ENCODE assay signal across 2 cellular contexts in the genomic region with DNA sequence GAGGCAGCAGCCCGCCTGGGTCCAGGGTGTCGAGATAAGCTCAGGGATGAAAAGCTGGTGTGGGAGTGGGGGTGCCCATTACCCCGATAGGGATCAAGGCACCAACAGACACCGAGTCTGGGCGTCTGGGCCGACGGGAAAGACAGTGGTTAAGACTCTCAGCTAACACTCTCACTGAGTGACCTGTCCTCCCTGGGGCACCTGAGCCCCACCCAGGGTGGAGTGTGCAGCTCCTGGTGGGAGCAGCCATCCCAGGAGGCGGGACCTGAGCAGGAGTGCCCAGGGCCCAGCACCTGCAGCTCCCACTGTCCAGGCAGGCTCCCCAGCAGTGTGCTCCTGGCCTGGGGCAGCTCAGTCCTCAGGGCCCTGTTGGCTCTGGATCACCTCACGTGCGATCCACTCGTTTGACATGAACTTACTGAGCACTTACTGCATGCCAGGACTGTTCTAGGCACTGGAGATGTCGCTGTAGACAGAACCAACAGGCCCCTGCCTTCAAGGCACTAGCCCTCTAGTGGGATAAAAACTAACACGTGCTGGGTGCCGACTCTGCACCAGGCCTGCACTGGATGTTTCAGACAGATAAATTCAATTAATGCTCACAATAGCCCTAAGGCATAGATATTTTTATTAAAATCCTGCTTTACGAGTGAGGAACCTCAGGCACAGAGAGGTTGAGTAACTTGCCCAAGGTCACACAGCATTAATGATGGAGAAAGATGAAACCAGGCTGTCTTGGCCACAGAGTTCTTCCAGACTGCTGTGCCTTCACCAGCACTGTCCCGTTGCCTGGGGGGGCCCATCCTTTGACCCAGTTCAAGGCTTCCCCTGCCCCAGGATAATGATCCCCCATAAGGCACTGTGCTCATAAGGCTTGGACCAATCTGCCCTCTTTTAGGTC.
TF ChIP-seq lines count a peak whose summit lies in the region.

No MANE protein-coding gene starts in this region.

TF ChIP-seq in SK-N-SH, 30 proteins besides CTCF, POLR2A, EP300 and RAD21 (continued from another document):
- TF ChIP-seq, protein P1, sequence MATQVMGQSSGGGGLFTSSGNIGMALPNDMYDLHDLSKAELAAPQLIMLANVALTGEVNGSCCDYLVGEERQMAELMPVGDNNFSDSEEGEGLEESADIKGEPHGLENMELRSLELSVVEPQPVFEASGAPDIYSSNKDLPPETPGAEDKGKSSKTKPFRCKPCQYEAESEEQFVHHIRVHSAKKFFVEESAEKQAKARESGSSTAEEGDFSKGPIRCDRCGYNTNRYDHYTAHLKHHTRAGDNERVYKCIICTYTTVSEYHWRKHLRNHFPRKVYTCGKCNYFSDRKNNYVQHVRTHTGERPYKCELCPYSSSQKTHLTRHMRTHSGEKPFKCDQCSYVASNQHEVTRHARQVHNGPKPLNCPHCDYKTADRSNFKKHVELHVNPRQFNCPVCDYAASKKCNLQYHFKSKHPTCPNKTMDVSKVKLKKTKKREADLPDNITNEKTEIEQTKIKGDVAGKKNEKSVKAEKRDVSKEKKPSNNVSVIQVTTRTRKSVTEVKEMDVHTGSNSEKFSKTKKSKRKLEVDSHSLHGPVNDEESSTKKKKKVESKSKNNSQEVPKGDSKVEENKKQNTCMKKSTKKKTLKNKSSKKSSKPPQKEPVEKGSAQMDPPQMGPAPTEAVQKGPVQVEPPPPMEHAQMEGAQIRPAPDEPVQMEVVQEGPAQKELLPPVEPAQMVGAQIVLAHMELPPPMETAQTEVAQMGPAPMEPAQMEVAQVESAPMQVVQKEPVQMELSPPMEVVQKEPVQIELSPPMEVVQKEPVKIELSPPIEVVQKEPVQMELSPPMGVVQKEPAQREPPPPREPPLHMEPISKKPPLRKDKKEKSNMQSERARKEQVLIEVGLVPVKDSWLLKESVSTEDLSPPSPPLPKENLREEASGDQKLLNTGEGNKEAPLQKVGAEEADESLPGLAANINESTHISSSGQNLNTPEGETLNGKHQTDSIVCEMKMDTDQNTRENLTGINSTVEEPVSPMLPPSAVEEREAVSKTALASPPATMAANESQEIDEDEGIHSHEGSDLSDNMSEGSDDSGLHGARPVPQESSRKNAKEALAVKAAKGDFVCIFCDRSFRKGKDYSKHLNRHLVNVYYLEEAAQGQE (IDR thresholded peaks at IDR 0.05; ENCODE audit: low read depth, low read length), result no peak
- TF ChIP-seq SIN3A (IDR thresholded peaks at IDR 0.05; ENCODE audit: borderline replicate concordance, low read depth, low read length) (no peak), POLR2AphosphoS5 (IDR thresholded peaks at IDR 0.05; ENCODE audit: low read depth, low read length) (no peak), FOXM1 (IDR thresholded peaks at IDR 0.05; ENCODE audit: low read depth) (no peak), JUND (IDR thresholded peaks at IDR 0.05) (no peak), FOSL2 (IDR thresholded peaks at IDR 0.05; ENCODE audit: borderline replicate concordance, low read depth) (no peak), TAF1 (IDR thresholded peaks at IDR 0.05; ENCODE audit: borderline replicate concordance, low read depth, low read length) (no peak), MEF2A (IDR thresholded peaks at IDR 0.05; ENCODE audit: borderline replicate concordance, low read depth) (no peak), EZH2phosphoT487 (IDR thresholded peaks at IDR 0.05; ENCODE audit: borderline replicate concordance, low read depth) (no peak), YY1 (IDR thresholded peaks at IDR 0.05; ENCODE audit: low read depth) (no peak)
- TF ChIP-seq, protein P2, sequence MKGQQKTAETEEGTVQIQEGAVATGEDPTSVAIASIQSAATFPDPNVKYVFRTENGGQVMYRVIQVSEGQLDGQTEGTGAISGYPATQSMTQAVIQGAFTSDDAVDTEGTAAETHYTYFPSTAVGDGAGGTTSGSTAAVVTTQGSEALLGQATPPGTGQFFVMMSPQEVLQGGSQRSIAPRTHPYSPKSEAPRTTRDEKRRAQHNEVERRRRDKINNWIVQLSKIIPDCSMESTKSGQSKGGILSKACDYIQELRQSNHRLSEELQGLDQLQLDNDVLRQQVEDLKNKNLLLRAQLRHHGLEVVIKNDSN (IDR thresholded peaks at IDR 0.05; ENCODE audit: borderline replicate concordance, low read depth), result no peak
- TF ChIP-seq, protein P3, sequence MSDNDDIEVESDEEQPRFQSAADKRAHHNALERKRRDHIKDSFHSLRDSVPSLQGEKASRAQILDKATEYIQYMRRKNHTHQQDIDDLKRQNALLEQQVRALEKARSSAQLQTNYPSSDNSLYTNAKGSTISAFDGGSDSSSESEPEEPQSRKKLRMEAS (IDR thresholded peaks at IDR 0.05; ENCODE audit: low read depth), result no peak
- TF ChIP-seq, protein P4, sequence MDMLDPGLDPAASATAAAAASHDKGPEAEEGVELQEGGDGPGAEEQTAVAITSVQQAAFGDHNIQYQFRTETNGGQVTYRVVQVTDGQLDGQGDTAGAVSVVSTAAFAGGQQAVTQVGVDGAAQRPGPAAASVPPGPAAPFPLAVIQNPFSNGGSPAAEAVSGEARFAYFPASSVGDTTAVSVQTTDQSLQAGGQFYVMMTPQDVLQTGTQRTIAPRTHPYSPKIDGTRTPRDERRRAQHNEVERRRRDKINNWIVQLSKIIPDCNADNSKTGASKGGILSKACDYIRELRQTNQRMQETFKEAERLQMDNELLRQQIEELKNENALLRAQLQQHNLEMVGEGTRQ (IDR thresholded peaks at IDR 0.05; ENCODE audit: borderline replicate concordance, low read depth, low read length), result no peak

TF ChIP-seq in SK-N-SH treated with all-trans-retinoic acid at 6 μM for 48 hours, 23 proteins besides CTCF, POLR2A, EP300 and RAD21 (continued from another document):
- TF ChIP-seq, protein P5, sequence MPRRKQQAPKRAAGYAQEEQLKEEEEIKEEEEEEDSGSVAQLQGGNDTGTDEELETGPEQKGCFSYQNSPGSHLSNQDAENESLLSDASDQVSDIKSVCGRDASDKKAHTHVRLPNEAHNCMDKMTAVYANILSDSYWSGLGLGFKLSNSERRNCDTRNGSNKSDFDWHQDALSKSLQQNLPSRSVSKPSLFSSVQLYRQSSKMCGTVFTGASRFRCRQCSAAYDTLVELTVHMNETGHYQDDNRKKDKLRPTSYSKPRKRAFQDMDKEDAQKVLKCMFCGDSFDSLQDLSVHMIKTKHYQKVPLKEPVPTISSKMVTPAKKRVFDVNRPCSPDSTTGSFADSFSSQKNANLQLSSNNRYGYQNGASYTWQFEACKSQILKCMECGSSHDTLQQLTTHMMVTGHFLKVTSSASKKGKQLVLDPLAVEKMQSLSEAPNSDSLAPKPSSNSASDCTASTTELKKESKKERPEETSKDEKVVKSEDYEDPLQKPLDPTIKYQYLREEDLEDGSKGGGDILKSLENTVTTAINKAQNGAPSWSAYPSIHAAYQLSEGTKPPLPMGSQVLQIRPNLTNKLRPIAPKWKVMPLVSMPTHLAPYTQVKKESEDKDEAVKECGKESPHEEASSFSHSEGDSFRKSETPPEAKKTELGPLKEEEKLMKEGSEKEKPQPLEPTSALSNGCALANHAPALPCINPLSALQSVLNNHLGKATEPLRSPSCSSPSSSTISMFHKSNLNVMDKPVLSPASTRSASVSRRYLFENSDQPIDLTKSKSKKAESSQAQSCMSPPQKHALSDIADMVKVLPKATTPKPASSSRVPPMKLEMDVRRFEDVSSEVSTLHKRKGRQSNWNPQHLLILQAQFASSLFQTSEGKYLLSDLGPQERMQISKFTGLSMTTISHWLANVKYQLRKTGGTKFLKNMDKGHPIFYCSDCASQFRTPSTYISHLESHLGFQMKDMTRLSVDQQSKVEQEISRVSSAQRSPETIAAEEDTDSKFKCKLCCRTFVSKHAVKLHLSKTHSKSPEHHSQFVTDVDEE (CRISPR knock-in tag; IDR thresholded peaks at IDR 0.05), result no peak
- TF ChIP-seq, protein P6, sequence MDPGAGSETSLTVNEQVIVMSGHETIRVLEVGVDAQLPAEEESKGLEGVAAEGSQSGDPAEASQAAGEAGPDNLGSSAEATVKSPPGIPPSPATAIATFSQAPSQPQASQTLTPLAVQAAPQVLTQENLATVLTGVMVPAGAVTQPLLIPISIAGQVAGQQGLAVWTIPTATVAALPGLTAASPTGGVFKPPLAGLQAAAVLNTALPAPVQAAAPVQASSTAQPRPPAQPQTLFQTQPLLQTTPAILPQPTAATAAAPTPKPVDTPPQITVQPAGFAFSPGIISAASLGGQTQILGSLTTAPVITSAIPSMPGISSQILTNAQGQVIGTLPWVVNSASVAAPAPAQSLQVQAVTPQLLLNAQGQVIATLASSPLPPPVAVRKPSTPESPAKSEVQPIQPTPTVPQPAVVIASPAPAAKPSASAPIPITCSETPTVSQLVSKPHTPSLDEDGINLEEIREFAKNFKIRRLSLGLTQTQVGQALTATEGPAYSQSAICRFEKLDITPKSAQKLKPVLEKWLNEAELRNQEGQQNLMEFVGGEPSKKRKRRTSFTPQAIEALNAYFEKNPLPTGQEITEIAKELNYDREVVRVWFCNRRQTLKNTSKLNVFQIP (CRISPR knock-in tag; IDR thresholded peaks at IDR 0.05; ENCODE audit: borderline replicate concordance, low read depth), result no peak
- TF ChIP-seq SNAI2 (CRISPR knock-in tag; IDR thresholded peaks at IDR 0.05), result no peak
- TF ChIP-seq, protein P7, sequence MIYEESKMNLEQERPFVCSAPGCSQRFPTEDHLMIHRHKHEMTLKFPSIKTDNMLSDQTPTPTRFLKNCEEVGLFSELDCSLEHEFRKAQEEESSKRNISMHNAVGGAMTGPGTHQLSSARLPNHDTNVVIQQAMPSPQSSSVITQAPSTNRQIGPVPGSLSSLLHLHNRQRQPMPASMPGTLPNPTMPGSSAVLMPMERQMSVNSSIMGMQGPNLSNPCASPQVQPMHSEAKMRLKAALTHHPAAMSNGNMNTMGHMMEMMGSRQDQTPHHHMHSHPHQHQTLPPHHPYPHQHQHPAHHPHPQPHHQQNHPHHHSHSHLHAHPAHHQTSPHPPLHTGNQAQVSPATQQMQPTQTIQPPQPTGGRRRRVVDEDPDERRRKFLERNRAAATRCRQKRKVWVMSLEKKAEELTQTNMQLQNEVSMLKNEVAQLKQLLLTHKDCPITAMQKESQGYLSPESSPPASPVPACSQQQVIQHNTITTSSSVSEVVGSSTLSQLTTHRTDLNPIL (CRISPR knock-in tag; IDR thresholded peaks at IDR 0.05; ENCODE audit: low read depth), result no peak
